ENCODE assay signal across 16 cellular contexts in the genomic region with DNA sequence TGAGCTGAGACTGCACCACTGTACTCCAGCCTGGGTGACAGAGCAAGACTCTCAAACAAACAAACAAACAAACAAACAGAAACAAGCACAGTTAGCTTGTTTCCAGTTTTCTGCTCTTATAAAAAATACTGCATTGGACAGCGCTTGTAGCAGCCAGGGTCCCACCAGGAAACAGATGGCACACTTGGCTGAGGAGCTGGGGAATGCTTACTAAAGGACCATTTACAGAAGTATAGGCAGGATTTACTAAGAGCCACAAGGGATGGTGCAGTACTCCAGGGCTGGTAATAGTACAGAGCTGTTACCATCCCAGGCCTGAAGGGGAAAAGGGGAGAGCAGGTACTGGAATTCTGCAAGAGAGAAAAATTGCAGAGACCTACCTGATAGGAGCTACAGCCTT.
"Had no signal": no experiment of that assay in that cellular context is flagged by ENCODE, and none has a peak within 500 bp of the region (broad histone marks: within the 10 kb centered on the region; RNA-seq: fewer than 3 reads in every experiment).

No MANE protein-coding gene starts in this region.

- FAIRE-seq: kidney, pancreas had no signal

- H3K4me2 ChIP-seq: neural progenitor cell had no signal

- H3K9ac ChIP-seq: neural progenitor cell had no signal

- H3K9me3 ChIP-seq: pancreas, sigmoid colon had no signal

- H3K27ac ChIP-seq: brain microvascular endothelial cell, left ventricle myocardium inferior, neural progenitor cell, pancreas, spleen had no signal

- H3K4me3 ChIP-seq: left ventricle myocardium inferior, neural progenitor cell, pancreas, sigmoid colon, spleen, stomach had no signal

- DNase-seq: activated CD4-positive, alpha-beta T cell treated with anti-CD3 and anti-CD28 coated beads, Interleukin-2, amount 10 ng/mL, durations not matched to agents 7 days and 5 days; activated CD4-positive, CD25-positive, alpha-beta regulatory T cell; activated naive CD4-positive, alpha-beta T cell; activated naive CD8-positive, alpha-beta T cell treated with anti-CD3 and anti-CD28 coated beads, Interleukin-2, amount 10 ng/mL, durations not matched to agents 7 days and 5 days; anterior cingulate cortex; brain microvascular endothelial cell; effector memory CD8-positive, alpha-beta T cell; hippocampal formation; kidney; left ventricle myocardium inferior; naive B cell; pancreas; sigmoid colon; spleen; stomach had no signal

- H3K4me1 ChIP-seq: neural progenitor cell, pancreas had no signal

- H3K36me3 ChIP-seq: brain microvascular endothelial cell, left ventricle myocardium inferior, neural progenitor cell, pancreas, sigmoid colon, spleen, stomach had no signal

- H3K27me3 ChIP-seq: brain microvascular endothelial cell, pancreas, sigmoid colon, stomach had no signal

- H2AFZ ChIP-seq: neural progenitor cell had no signal

- ATAC-seq: effector memory CD8-positive, alpha-beta T cell; pancreas had no signal
